11 cellular contexts compared by ENCODE assay signal in genomic region chr12:6180300-6181051, GRCh38. TPM values are rescaled to one million over a fixed set of nuclear protein-coding genes. Genes with fewer than 3 reads are reported as not detected.
DNase-seq lines count a peak whose midpoint lies in the region; ATAC-seq and TF ChIP-seq lines count a peak whose summit lies in the region.
"Had no signal": no experiment of that assay in that cellular context is flagged by ENCODE, and none has a peak within 500 bp of the region (broad histone marks: within the 10 kb centered on the region; RNA-seq: fewer than 3 reads in every experiment).

No MANE protein-coding gene starts in this region.

- no peak overlapping the region for H2AFZ ChIP-seq in mammary epithelial cell (ENCODE audit: low read depth, low read length)

- WGBS in mammary epithelial cell (ENCODE audit: low coverage, missing lambda C conversion rate) = 75% methylated on average over 7 of the region's 21 CpGs
- WGBS in stomach, 5 donors = 66 to 90% (median 72%) methylated on average over 13 to 21 of the region's 21 CpGs

- H3K27me3 Mint-ChIP-seq in T-helper 2 cell treated with Interferon-gamma antibody and Interleukin-4, amounts not matched to agents 5 μg/mL and 100 μg/mL, for 36 hours (ENCODE audit: low read depth) = no peaks in the 10 kb centered on the region

- H3K27ac ChIP-seq in mammary epithelial cell (ENCODE audit: insufficient read depth, low read depth, low read length) = no peak overlapping the region
- H3K27ac ChIP-seq in layer of hippocampus (ENCODE audit: low read depth, low read length) = peak overlapping the region; percentile 16
- H3K27ac ChIP-seq in stomach = peak overlapping the region; percentile 15 to 81 (median 72)

- H3K27ac Mint-ChIP-seq in T-helper 2 cell treated with Interferon-gamma antibody and Interleukin-4, amounts not matched to agents 5 μg/mL and 100 μg/mL, for 36 hours = no peak overlapping the region
- H3K27ac Mint-ChIP-seq: activated CD8-positive, alpha-beta T cell treated with anti-CD3 and anti-CD28 coated beads, Interleukin-2, amount 10 ng/mL, durations not matched to agents 7 days and 5 days had no signal

- H3K36me3 ChIP-seq in mammary epithelial cell (ENCODE audit: insufficient read depth, low read length) = no peaks in the 10 kb centered on the region
- no peaks in the 10 kb centered on the region for H3K36me3 ChIP-seq in stomach

- BruUV-seq in mammary epithelial cell (replicated peaks; lab: Mats Ljungman, UMichigan) = no TSS peak

- H3K4me3 Mint-ChIP-seq in T-helper 2 cell treated with Interferon-gamma antibody and Interleukin-4, amounts not matched to agents 5 μg/mL and 100 μg/mL, for 36 hours = no peak overlapping the region
- H3K4me3 Mint-ChIP-seq: activated CD8-positive, alpha-beta T cell treated with anti-CD3 and anti-CD28 coated beads, Interleukin-2, amount 10 ng/mL, durations not matched to agents 7 days and 5 days had no signal

- in situ Hi-C loops in mammary epithelial cell (cut with MboI; ENCODE audit: low sequenced_read_pairs in 2 of 2) = no loop called here

- dilution Hi-C loops in mammary epithelial cell (cut with HindIII; ENCODE audit: low sequenced_read_pairs) = no loop called here

- intact Hi-C loops in mammary epithelial cell (cut with micrococcal nuclease) = loop anchor here (5.0 kb wide), 1 partner anchor 118 kb away; no protein-coding TSS in a partner anchor
- intact Hi-C loops in stomach (cut with DNase I; ENCODE audit: low total_unique reads) = loop anchor here (10.0 kb wide), 1 partner anchor 116 kb away; no protein-coding TSS in a partner anchor

- no peaks in the 10 kb centered on the region for H3K79me2 ChIP-seq in mammary epithelial cell (ENCODE audit: insufficient read depth, low read length)

- no peak for TF ChIP-seq POLR2A in stomach (IDR thresholded peaks at IDR 0.05)

- no peaks in the 10 kb centered on the region for H3K27me3 ChIP-seq in mammary epithelial cell (ENCODE audit: insufficient read depth, low read length)
- H3K27me3 ChIP-seq in layer of hippocampus (ENCODE audit: control insufficient read depth, insufficient read depth, low read length) = no peaks in the 10 kb centered on the region
- no peaks in the 10 kb centered on the region for H3K27me3 ChIP-seq in stomach

- no peak overlapping the region for H3K4me2 ChIP-seq in mammary epithelial cell (ENCODE audit: insufficient read depth, low read depth, low read length)

- H4K20me1 ChIP-seq in mammary epithelial cell (ENCODE audit: insufficient read depth, low read length) = no peaks in the 10 kb centered on the region

- TF ChIP-seq CTCF in mammary epithelial cell (conservative IDR thresholded peaks at IDR 0.05 in 1 of 2, IDR thresholded peaks at IDR 0.05 in 1 of 2; ENCODE audit: extremely low read depth in 1 of 2, insufficient read depth in 1 of 2, low read depth in 1 of 2, low read length in 2 of 2) (no peak), stomach (IDR thresholded peaks at IDR 0.05) (no peak)

- H3K9me3 Mint-ChIP-seq in T-helper 2 cell treated with Interferon-gamma antibody and Interleukin-4, amounts not matched to agents 5 μg/mL and 100 μg/mL, for 36 hours = no peaks in the 10 kb centered on the region

- H3K9me3 ChIP-seq in mammary epithelial cell (replicated peaks; ENCODE audit: insufficient read depth, low read length) (no peaks in the 10 kb centered on the region), stomach (no peaks in the 10 kb centered on the region)

- no peak overlapping the region for H3K9ac ChIP-seq in mammary epithelial cell (ENCODE audit: insufficient read depth, low read length)

- DNase-seq in HS-5 (ENCODE audit: low read depth) = peak; percentile 77
- peak; percentile 51 for DNase-seq in mammary epithelial cell
- DNase-seq in stomach = peak; percentile 57
- DNase-seq in T-helper 2 cell treated with Interferon-gamma antibody and Interleukin-4, amounts not matched to agents 5 μg/mL and 100 μg/mL, for 36 hours (ENCODE audit: low spot score) = no peak
- DNase-seq: activated CD8-positive, alpha-beta T cell treated with anti-CD3 and anti-CD28 coated beads, Interleukin-2, amount 10 ng/mL, durations not matched to agents 7 days and 5 days; erythroblast; NCI-H2171 had no signal

- H3K4me1 ChIP-seq in mammary epithelial cell (ENCODE audit: insufficient read depth, low read length) (peaks cover 27% of the 10 kb centered on the region), stomach (peaks cover 21 to 55% (median 41%) of the 10 kb centered on the region in 4 donors)

- ATAC-seq in GM21381 (IDR thresholded peaks at IDR 0.05; ENCODE audit: unreplicated experiment) = no peak
- ATAC-seq in activated CD4-positive, CD25-positive, alpha-beta regulatory T cell treated with anti-CD3 and anti-CD28 coated beads, Interleukin-2, amount 50 U/mL, for 24 hours = no peak
- no peak for ATAC-seq in GM18907 (IDR thresholded peaks at IDR 0.05; ENCODE audit: unreplicated experiment)
- ATAC-seq: activated CD8-positive, alpha-beta T cell treated with anti-CD3 and anti-CD28 coated beads, Interleukin-2, amount 10 ng/mL, durations not matched to agents 7 days and 5 days had no signal

- no peaks in the 10 kb centered on the region for H3K4me1 Mint-ChIP-seq in T-helper 2 cell treated with Interferon-gamma antibody and Interleukin-4, amounts not matched to agents 5 μg/mL and 100 μg/mL, for 36 hours (ENCODE audit: low read depth)

- H3K36me3 Mint-ChIP-seq in T-helper 2 cell treated with Interferon-gamma antibody and Interleukin-4, amounts not matched to agents 5 μg/mL and 100 μg/mL, for 36 hours (ENCODE audit: low read depth) = no peaks in the 10 kb centered on the region

- H3K4me3 ChIP-seq in mammary epithelial cell (replicated peaks in 1 of 3; ENCODE audit: insufficient read depth in 1 of 3, low read depth in 2 of 3, low read length in 3 of 3) (no peak overlapping the region), stomach (no peak overlapping the region)

- no peak for TF ChIP-seq EP300 in stomach (IDR thresholded peaks at IDR 0.05)

- CTCF ChIA-PET in mammary epithelial cell (lab: Charles Lee; ENCODE audit: low non-redundant PET) = no interaction called here

RNA-seq across cellular contexts. Expression of gene CD9, which starts 19.7 kb away (rescaled TPM):
- total RNA-seq in mammary epithelial cell (100 to 1,000 TPM; 351 to 470 TPM), stomach (100 to 1,000 TPM in 3 of 5 donors, 10 to 100 TPM in 2; 68.1 to 297 (median 154) TPM)
- polyA plus RNA-seq in mammary epithelial cell (775 TPM), stomach (100 to 1,000 TPM in 2 of 3 donors, 10 to 100 TPM in 1; 51.0 to 421 (median 124) TPM)
- polyA minus RNA-seq in mammary epithelial cell = 463 TPM

RNA-seq across cellular contexts. Expression of gene VWF, which starts 56.0 kb away (rescaled TPM):
- total RNA-seq in mammary epithelial cell = under 1 TPM; under 0.01 to 0.49 TPM
- polyA plus RNA-seq in mammary epithelial cell = 0.07 TPM
- 1.1 TPM for polyA minus RNA-seq in mammary epithelial cell
- total RNA-seq in stomach = 100 to 1,000 TPM in 1 of 5 donors, 10 to 100 TPM in 4; 49.0 to 103 (median 69.6) TPM
- polyA plus RNA-seq in stomach = 10 to 100 TPM in 1 of 3 donors, 1 to 10 TPM in 2; 3.1 to 22.7 (median 3.2) TPM
- total RNA-seq: activated CD8-positive, alpha-beta T cell treated with anti-CD3 and anti-CD28 coated beads, Interleukin-2, amount 10 ng/mL, durations not matched to agents 7 days and 5 days had no signal

Comparison
In these comparisons a context has a peak if more than half of its experiments do, and no peak if none do; other contexts are left out.
1. RNA of gene VWF, which starts 56.0 kb away (total RNA-seq): 49.0 to 103 TPM in stomach; under 0.01 to 0.49 TPM in mammary epithelial cell; every median in the first group is over 10 times any median in the second.